ENCODE assay signal across 28 cellular contexts in genomic region chr6:36823421-36824096, GRCh38. TPM values are rescaled to one million over a fixed set of nuclear protein-coding genes. Genes with fewer than 3 reads are reported as not detected.
DNase-seq lines count a peak whose midpoint lies in the region; TF ChIP-seq lines count a peak whose summit lies in the region.
"Had no signal": no experiment of that assay in that cellular context is flagged by ENCODE, and none has a peak within 500 bp of the region (broad histone marks: within the 10 kb centered on the region; RNA-seq: fewer than 3 reads in every experiment).

No MANE protein-coding gene starts in this region.

- peaks cover 45% of the 10 kb centered on the region for H3K4me1 Mint-ChIP-seq in glutamatergic neuron (ENCODE audit: low read depth, unreplicated experiment)

- no peak overlapping the region for H3K9ac ChIP-seq in skeletal muscle tissue (ENCODE audit: low read depth in 1 of 3, low read length in 3 of 3)

- no peak for TF ChIP-seq CTCF in HEK293 (tag by site-specific recombination; IDR thresholded peaks at IDR 0.05)
- no peak for TF ChIP-seq CTCF in glutamatergic neuron (IDR thresholded peaks at IDR 0.05; ENCODE audit: partially characterized antibody, unreplicated experiment)

- no peak for DNase-seq in caudate nucleus (lab: John Stamatoyannopoulos, UW)
- DNase-seq in glutamatergic neuron = no peak
- DNase-seq in SIG-M5 (lab: John Stamatoyannopoulos, UW) = no peak
- DNase-seq in globus pallidus (ENCODE audit: low spot score) = no peak
- no peak for DNase-seq in DMS153 treated with DMSO at 0.1 percent for 48 hours (lab: John Stamatoyannopoulos, UW; ENCODE audit: unreplicated experiment)
- DNase-seq: activated CD4-positive, alpha-beta T cell treated with anti-CD3 and anti-CD28 coated beads, Interleukin-2, amount 50 U/mL, for 1 hour; activated naive CD4-positive, alpha-beta T cell treated with anti-CD3 and anti-CD28 coated beads, Interleukin-2, amount 50 U/mL, for 16 hours; amygdala; DMS153; foreskin fibroblast; islet precursor cell; NCI-H1105; NCI-H2029 treated with DMSO at 0.1 percent for 48 hours; NCI-H226; spleen; stimulated activated CD4-positive, alpha-beta T cell treated with anti-CD3 and anti-CD28 coated beads, Interleukin-2, amount 100 ng/mL, for 48 hours; WERI-Rb-1 had no signal

- H3K4me3 ChIP-seq in HEK293 (ENCODE audit: low read depth, low read length) = no peak overlapping the region
- H3K4me3 ChIP-seq in skeletal muscle tissue (ENCODE audit: low read length in 3 of 3) = no peak overlapping the region
- H3K4me3 ChIP-seq: cardiac muscle cell, lung, SK-N-MC, spleen, thoracic aorta had no signal

- peak overlapping the region; percentile 3 for H3K27ac Mint-ChIP-seq in glutamatergic neuron (ENCODE audit: unreplicated experiment)
- H3K27ac Mint-ChIP-seq: dendritic cell treated with granulocyte-macrophage colony-stimulating factor and Interleukin-4, amounts not matched to agents 40 ng/mL and 50 ng/mL, for 4 days; stimulated activated memory B cell treated with anti-CD40 and anti-IgM and Interleukin-4, amounts not matched to agents 10 μg/mL and 1 μg/mL and 100 μg/mL, for 72 hours had no signal

- peaks cover 6% of the 10 kb centered on the region for H3K4me1 ChIP-seq in HEK293 (ENCODE audit: control insufficient read depth, insufficient read depth, low read length)
- peaks cover 23 to 59% (median 46%) of the 10 kb centered on the region in 3 donors for H3K4me1 ChIP-seq in skeletal muscle tissue (ENCODE audit: control insufficient read depth in 3 of 3, insufficient read depth in 3 of 3, low read length in 3 of 3)

- H3K27me3 ChIP-seq in skeletal muscle tissue (ENCODE audit: control insufficient read depth in 3 of 3, insufficient read depth in 3 of 3, low read length in 3 of 3) = no peaks in the 10 kb centered on the region
- H3K27me3 ChIP-seq: cardiac muscle cell had no signal

- CTCF ChIA-PET in HEK293 (lab: Yijun Ruan, JAX) = interaction anchor here (0.6 to 0.7 kb wide), 3 partner anchors 58 to 869 kb away, joined by 3 to 4 read pairs (median 4); no protein-coding TSS in a partner anchor

- H3K9me3 ChIP-seq in HEK293 (ENCODE audit: control insufficient read depth, insufficient read depth, low read depth, low read length) (no peaks in the 10 kb centered on the region), skeletal muscle tissue (ENCODE audit: control insufficient read depth in 3 of 3, low read length in 3 of 3) (no peaks in the 10 kb centered on the region)
- H3K9me3 ChIP-seq: neutrophil, spleen, thoracic aorta had no signal

- H3K4me3 Mint-ChIP-seq in glutamatergic neuron (ENCODE audit: unreplicated experiment) = peak overlapping the region; percentile 7
- H3K4me3 Mint-ChIP-seq: dendritic cell treated with granulocyte-macrophage colony-stimulating factor and Interleukin-4, amounts not matched to agents 40 ng/mL and 50 ng/mL, for 4 days; stimulated activated memory B cell treated with anti-CD40 and anti-IgM and Interleukin-4, amounts not matched to agents 10 μg/mL and 1 μg/mL and 100 μg/mL, for 72 hours had no signal

- POLR2A ChIA-PET in HEK293 (lab: Yijun Ruan, JAX) = no interaction called here

- no peaks in the 10 kb centered on the region for H3K36me3 ChIP-seq in HEK293 (ENCODE audit: control insufficient read depth in 2 of 2, insufficient read depth in 1 of 2, low read length in 2 of 2)
- no peaks in the 10 kb centered on the region for H3K36me3 ChIP-seq in skeletal muscle tissue (ENCODE audit: control insufficient read depth in 3 of 3, insufficient read depth in 3 of 3, low read length in 3 of 3)
- H3K36me3 ChIP-seq: cardiac muscle cell, neutrophil, spleen, thoracic aorta, WERI-Rb-1 had no signal

- no peaks in the 10 kb centered on the region for H3K36me3 Mint-ChIP-seq in glutamatergic neuron (ENCODE audit: unreplicated experiment)
- H3K36me3 Mint-ChIP-seq: stimulated activated memory B cell treated with anti-CD40 and anti-IgM and Interleukin-4, amounts not matched to agents 10 μg/mL and 1 μg/mL and 100 μg/mL, for 72 hours had no signal

- H3K9me3 Mint-ChIP-seq in glutamatergic neuron (ENCODE audit: unreplicated experiment) = peaks cover 9% of the 10 kb centered on the region
- H3K9me3 Mint-ChIP-seq: dendritic cell treated with granulocyte-macrophage colony-stimulating factor and Interleukin-4, amounts not matched to agents 40 ng/mL and 50 ng/mL, for 4 days; stimulated activated memory B cell treated with anti-CD40 and anti-IgM and Interleukin-4, amounts not matched to agents 10 μg/mL and 1 μg/mL and 100 μg/mL, for 72 hours had no signal

- peaks cover 11% of the 10 kb centered on the region for H3K27me3 Mint-ChIP-seq in glutamatergic neuron (ENCODE audit: unreplicated experiment)

- H3K27ac ChIP-seq in HEK293 (ENCODE audit: extremely low read depth, low read depth, low read length) (no peak overlapping the region), caudate nucleus (ENCODE audit: low read depth, low read length) (peak overlapping the region; percentile 69), skeletal muscle tissue (ENCODE audit: low read depth, low read length) (peak overlapping the region; percentile 77)
- H3K27ac ChIP-seq: cardiac muscle cell, HL-60, neutrophil, SK-N-MC, thoracic aorta, WERI-Rb-1 had no signal

TF ChIP-seq in HEK293, 187 proteins besides CTCF, POLR2A, EP300 and RAD21:
- TF ChIP-seq SCRT2 (tag by site-specific recombination; IDR thresholded peaks at IDR 0.05) (peak; percentile 59), ZNF530 (tag by site-specific recombination; IDR thresholded peaks at IDR 0.05; ENCODE audit: low read depth) (no peak)

RNA-seq across cellular contexts. Expression of gene CPNE5, which starts 15.7 kb away (rescaled TPM):
- 2.9 TPM for total RNA-seq in glutamatergic neuron (ENCODE audit: unreplicated experiment)
- total RNA-seq in skeletal muscle tissue = 6.3 TPM
- total RNA-seq: RPMI7951 had no signal

RNA-seq across cellular contexts. Expression of gene PPIL1, which starts 51.0 kb away (rescaled TPM):
- total RNA-seq in glutamatergic neuron (ENCODE audit: unreplicated experiment) (28.6 TPM), skeletal muscle tissue (24.0 TPM)
